8 cellular contexts compared by ENCODE assay signal in the genomic region with DNA sequence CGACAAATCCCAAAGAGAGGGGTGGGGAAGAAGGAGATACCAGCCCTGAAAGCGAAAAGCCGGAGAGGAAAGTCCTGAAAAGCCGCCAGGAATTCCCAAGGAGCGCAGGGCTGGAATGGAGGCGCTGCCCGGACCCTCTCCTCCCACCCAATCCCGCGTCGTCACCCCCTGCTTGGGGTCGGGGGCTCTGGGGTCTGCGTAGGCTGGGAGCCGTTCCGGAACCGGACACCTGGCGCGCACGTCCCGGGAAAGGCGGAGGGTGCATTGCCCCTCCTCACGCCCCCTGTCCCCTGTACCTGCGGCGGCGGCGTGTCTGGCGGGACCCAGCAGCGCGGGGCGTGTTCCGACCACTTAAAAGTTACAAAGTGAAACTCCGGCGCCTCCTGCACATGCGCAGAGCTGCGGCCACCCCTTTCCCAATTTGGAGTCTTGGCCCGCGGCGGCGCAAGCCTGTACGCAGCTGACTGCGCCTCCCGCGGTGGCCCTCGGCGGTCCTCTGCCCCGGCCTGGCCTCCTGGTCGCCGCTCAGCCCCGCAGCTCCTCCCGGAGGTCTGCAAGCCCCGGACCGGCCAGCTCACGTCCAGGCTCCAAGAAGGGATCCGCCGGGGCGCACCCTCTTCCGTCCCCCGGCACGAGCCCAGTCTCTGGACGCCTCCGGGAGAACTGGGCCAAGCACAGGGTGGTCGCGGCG. TPM values are rescaled to one million over a fixed set of nuclear protein-coding genes. Genes with fewer than 3 reads are reported as not detected.
DNase-seq lines count a peak whose midpoint lies in the region; ATAC-seq lines count a peak whose summit lies in the region.

A gene (minus strand): TSS at position 373 of the 691 bp plus-strand sequence. CDS start 4,800 bp downstream, outside the sequence.

- H3K14ac ChIP-seq in mesenchymal stem cell (ENCODE audit: low read length in 2 of 2), result peak within 1 kb of the TSS in 1 of 2 experiments; percentile 73

- H4K8ac ChIP-seq in mesenchymal stem cell (ENCODE audit: low read length), result peak within 1 kb of the TSS; percentile 74

- peak within 1 kb of the TSS; percentile 66 for H3K4me2 ChIP-seq in mesenchymal stem cell (ENCODE audit: low read length, poor library complexity, severe bottlenecking)

- peak within 1 kb of the TSS; percentile 50 for H2BK15ac ChIP-seq in mesenchymal stem cell (ENCODE audit: low read depth, poor library complexity, severe bottlenecking)

- H3K9ac ChIP-seq in mesenchymal stem cell (ENCODE audit: low read length), result peak within 1 kb of the TSS; percentile 95

- H2AK5ac ChIP-seq in mesenchymal stem cell (ENCODE audit: low read length, severe bottlenecking), result no peak within 1 kb of the TSS

- peak within 1 kb of the TSS in 1 of 2 experiments; percentile 86 for H3K4ac ChIP-seq in mesenchymal stem cell (ENCODE audit: low read depth in 1 of 2, low read length in 2 of 2)

- H2AFZ ChIP-seq in mesenchymal stem cell (ENCODE audit: low read depth, low read length), result peak within 1 kb of the TSS; percentile 89

- peak within 1 kb of the TSS in 1 of 2 experiments; percentile 70 for H2BK12ac ChIP-seq in mesenchymal stem cell (ENCODE audit: low read length in 2 of 2)

- DNase-seq in 8988T (peak; percentile 96), NCI-H526 (lab: John Stamatoyannopoulos, UW) (peak; percentile 22 to 72), mesenchymal stem cell (peak; percentile 86)
- peak; percentile 94 for DNase-seq in activated CD8-positive, alpha-beta memory T cell treated with anti-CD3 and anti-CD28 coated beads for 24 hours
- DNase-seq in effector memory CD4-positive, alpha-beta T cell, result peak; percentile 82 to 88 (median 83)
- DNase-seq in stimulated activated CD8-positive, alpha-beta memory T cell treated with anti-CD3 and anti-CD28 coated beads, Interleukin-15, amount 100 ng/mL, for 1 hour (ENCODE audit: low read depth), result peak; percentile 85

- H3K23ac ChIP-seq in mesenchymal stem cell (ENCODE audit: low read length in 2 of 2), result no peak within 1 kb of the TSS

- no peaks in the 10 kb centered on the region for H3K27me3 ChIP-seq in effector memory CD4-positive, alpha-beta T cell (replicated peaks; ENCODE audit: control insufficient read depth, insufficient read depth, low read length, poor library complexity, severe bottlenecking)
- no peaks in the 10 kb centered on the region for H3K27me3 ChIP-seq in mesenchymal stem cell (ENCODE audit: control insufficient read depth in 1 of 2, insufficient read depth in 1 of 2, low read length in 2 of 2)

- H3K79me1 ChIP-seq in mesenchymal stem cell (replicated peaks; ENCODE audit: low read length, poor library complexity, severe bottlenecking), result peaks cover 25% of the 10 kb centered on the region

- H3K27ac ChIP-seq in effector memory CD4-positive, alpha-beta T cell (ENCODE audit: insufficient read depth, low read length, poor library complexity, severe bottlenecking), result peak within 1 kb of the TSS; percentile 87
- no peak within 1 kb of the TSS for H3K27ac ChIP-seq in mesenchymal stem cell (ENCODE audit: low read length, poor library complexity, severe bottlenecking)

- H3K9me3 ChIP-seq in effector memory CD4-positive, alpha-beta T cell (ENCODE audit: control insufficient read depth, low read length), result no peaks in the 10 kb centered on the region
- H3K9me3 ChIP-seq in mesenchymal stem cell (ENCODE audit: control insufficient read depth, low read length), result no peaks in the 10 kb centered on the region

- peak within 1 kb of the TSS; percentile 87 for H4K91ac ChIP-seq in mesenchymal stem cell (ENCODE audit: low read length)

- ATAC-seq in GM18498 (IDR thresholded peaks at IDR 0.05; ENCODE audit: unreplicated experiment) (peak; percentile 78), HG02885 (IDR thresholded peaks at IDR 0.05; ENCODE audit: poor library complexity, unreplicated experiment) (peak; percentile 79)

- peak within 1 kb of the TSS; percentile 11 for H2BK120ac ChIP-seq in mesenchymal stem cell (ENCODE audit: low read depth, low read length)

- WGBS in mesenchymal stem cell, result under 1% methylated on average over 63 of the region's 63 CpGs

- peaks cover 43% of the 10 kb centered on the region for H3K4me1 ChIP-seq in effector memory CD4-positive, alpha-beta T cell (ENCODE audit: control insufficient read depth, insufficient read depth, low read length, poor library complexity, severe bottlenecking)
- H3K4me1 ChIP-seq in mesenchymal stem cell (ENCODE audit: control insufficient read depth, insufficient read depth, low read depth, low read length), result peaks cover 16% of the 10 kb centered on the region

- peaks cover 14% of the 10 kb centered on the region for H3K36me3 ChIP-seq in effector memory CD4-positive, alpha-beta T cell (ENCODE audit: control insufficient read depth, insufficient read depth, low read length)
- peaks cover under 1 to 6% of the 10 kb centered on the region in 2 experiments for H3K36me3 ChIP-seq in mesenchymal stem cell (ENCODE audit: control insufficient read depth in 1 of 2, insufficient read depth in 2 of 2, low read depth in 1 of 2, low read length in 2 of 2)

- no peak within 1 kb of the TSS for H2BK5ac ChIP-seq in mesenchymal stem cell (ENCODE audit: low read depth, low read length, poor library complexity, severe bottlenecking)

- H3K18ac ChIP-seq in mesenchymal stem cell (ENCODE audit: low read depth in 1 of 2, low read length in 2 of 2), result peak within 1 kb of the TSS; percentile 75 to 89

- H3K4me3 ChIP-seq in effector memory CD4-positive, alpha-beta T cell (ENCODE audit: insufficient read depth, low read depth, low read length, poor library complexity, severe bottlenecking), result peak within 1 kb of the TSS; percentile 93
- peak within 1 kb of the TSS; percentile 69 to 96 for H3K4me3 ChIP-seq in mesenchymal stem cell (ENCODE audit: insufficient read depth in 1 of 2, low read depth in 1 of 2, low read length in 2 of 2)

RNA-seq across cellular contexts. Expression of the gene that starts here (rescaled TPM):
- polyA plus RNA-seq in mesenchymal stem cell (2013, experiment 1 of 2), result 27.0 TPM
- 24.8 TPM for polyA plus RNA-seq in mesenchymal stem cell (2013, experiment 2 of 2)
